ENCODE assay signal across 1 cellular context in genomic region chr17:73187203-73187769, GRCh38.
TF ChIP-seq lines count a peak whose summit lies in the region.

No MANE protein-coding gene starts in this region.

TF ChIP-seq in HepG2, 621 proteins besides CTCF, POLR2A, EP300 and RAD21 (continues in another document):
- peak; percentile 53; the same call in 1 of the 2 replicates for TF ChIP-seq ZNF841 (CRISPR knock-in tag; IDR thresholded peaks at IDR 0.05; ENCODE audit: borderline replicate concordance)
- no peak for TF ChIP-seq ZNF7 (CRISPR knock-in tag; IDR thresholded peaks at IDR 0.05)
- TF ChIP-seq, protein P1, sequence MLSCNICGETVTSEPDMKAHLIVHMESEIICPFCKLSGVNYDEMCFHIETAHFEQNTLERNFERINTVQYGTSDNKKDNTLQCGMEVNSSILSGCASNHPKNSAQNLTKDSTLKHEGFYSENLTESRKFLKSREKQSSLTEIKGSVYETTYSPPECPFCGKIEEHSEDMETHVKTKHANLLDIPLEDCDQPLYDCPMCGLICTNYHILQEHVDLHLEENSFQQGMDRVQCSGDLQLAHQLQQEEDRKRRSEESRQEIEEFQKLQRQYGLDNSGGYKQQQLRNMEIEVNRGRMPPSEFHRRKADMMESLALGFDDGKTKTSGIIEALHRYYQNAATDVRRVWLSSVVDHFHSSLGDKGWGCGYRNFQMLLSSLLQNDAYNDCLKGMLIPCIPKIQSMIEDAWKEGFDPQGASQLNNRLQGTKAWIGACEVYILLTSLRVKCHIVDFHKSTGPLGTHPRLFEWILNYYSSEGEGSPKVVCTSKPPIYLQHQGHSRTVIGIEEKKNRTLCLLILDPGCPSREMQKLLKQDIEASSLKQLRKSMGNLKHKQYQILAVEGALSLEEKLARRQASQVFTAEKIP (CRISPR knock-in tag; IDR thresholded peaks at IDR 0.05; ENCODE audit: borderline replicate concordance) = no peak
- TF ChIP-seq ZNF383 (CRISPR knock-in tag; IDR thresholded peaks at IDR 0.05; ENCODE audit: borderline replicate concordance) = no peak
- peak; percentile 100 for TF ChIP-seq SP5 (CRISPR knock-in tag; IDR thresholded peaks at IDR 0.05; ENCODE audit: borderline replicate concordance, low read depth)
- 0 out of 2 replicates have a peak, but pooled peaks have one; percentile 18 for TF ChIP-seq ZNF225 (CRISPR knock-in tag; IDR thresholded peaks at IDR 0.05)
- TF ChIP-seq ZNF280D (CRISPR knock-in tag; IDR thresholded peaks at IDR 0.05) = peak; percentile 34; the same call in 1 of the 2 replicates
- no peak for TF ChIP-seq XRCC5 (optimal IDR thresholded peaks at IDR 0.05; ENCODE audit: low read length)
- TF ChIP-seq HOXA9 (CRISPR knock-in tag; IDR thresholded peaks at IDR 0.05; ENCODE audit: borderline replicate concordance) = peak; percentile 72; the same call in 1 of the 2 replicates
- peak; percentile 88 for TF ChIP-seq SAP130 (CRISPR knock-in tag; IDR thresholded peaks at IDR 0.05; ENCODE audit: low read depth)
- no peak for TF ChIP-seq CENPX (CRISPR knock-in tag; IDR thresholded peaks at IDR 0.05)
- TF ChIP-seq TSC22D2 (CRISPR knock-in tag; IDR thresholded peaks at IDR 0.05; ENCODE audit: borderline replicate concordance) = 0 out of 2 replicates have a peak, but pooled peaks have one; percentile 44
- TF ChIP-seq, protein P2, sequence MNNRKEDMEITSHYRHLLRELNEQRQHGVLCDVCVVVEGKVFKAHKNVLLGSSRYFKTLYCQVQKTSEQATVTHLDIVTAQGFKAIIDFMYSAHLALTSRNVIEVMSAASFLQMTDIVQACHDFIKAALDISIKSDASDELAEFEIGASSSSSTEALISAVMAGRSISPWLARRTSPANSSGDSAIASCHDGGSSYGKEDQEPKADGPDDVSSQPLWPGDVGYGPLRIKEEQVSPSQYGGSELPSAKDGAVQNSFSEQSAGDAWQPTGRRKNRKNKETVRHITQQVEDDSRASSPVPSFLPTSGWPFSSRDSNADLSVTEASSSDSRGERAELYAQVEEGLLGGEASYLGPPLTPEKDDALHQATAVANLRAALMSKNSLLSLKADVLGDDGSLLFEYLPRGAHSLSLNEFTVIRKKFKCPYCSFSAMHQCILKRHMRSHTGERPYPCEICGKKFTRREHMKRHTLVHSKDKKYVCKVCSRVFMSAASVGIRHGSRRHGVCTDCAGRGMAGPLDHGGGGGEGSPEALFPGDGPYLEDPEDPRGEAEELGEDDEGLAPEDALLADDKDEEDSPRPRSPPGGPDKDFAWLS (CRISPR knock-in tag; IDR thresholded peaks at IDR 0.05; ENCODE audit: borderline replicate concordance) = no peak
- no peak for TF ChIP-seq RNF2 (conservative IDR thresholded peaks at IDR 0.05; ENCODE audit: low read depth)
- no peak for TF ChIP-seq ZNF468 (CRISPR knock-in tag; IDR thresholded peaks at IDR 0.05)
- no peak for TF ChIP-seq ZNF367 (CRISPR knock-in tag; IDR thresholded peaks at IDR 0.05; ENCODE audit: borderline replicate concordance)
- TF ChIP-seq RFXANK (CRISPR knock-in tag; IDR thresholded peaks at IDR 0.05) = peak; percentile 89
- peak; percentile 95 for TF ChIP-seq IKZF5 (CRISPR knock-in tag; IDR thresholded peaks at IDR 0.05)
- no peak for TF ChIP-seq IKZF4 (CRISPR knock-in tag; IDR thresholded peaks at IDR 0.05; ENCODE audit: borderline replicate concordance, low read depth, not compliant biosample characterization)
- no peak for TF ChIP-seq PCBP1 (IDR thresholded peaks at IDR 0.05; ENCODE audit: borderline replicate concordance, low read depth, low read length)
- peak; percentile 100 for TF ChIP-seq ZNF609 (CRISPR knock-in tag; IDR thresholded peaks at IDR 0.05; ENCODE audit: borderline replicate concordance)
- TF ChIP-seq RARA (CRISPR knock-in tag; IDR thresholded peaks at IDR 0.05) = peak; percentile 87
- peak; percentile 94 for TF ChIP-seq ELF3 (CRISPR knock-in tag; IDR thresholded peaks at IDR 0.05)
- TF ChIP-seq SIN3A (IDR thresholded peaks at IDR 0.05; ENCODE audit: borderline replicate concordance, low read depth, low read length) = no peak
- no peak for TF ChIP-seq ZFP37 (CRISPR knock-in tag; IDR thresholded peaks at IDR 0.05; ENCODE audit: borderline replicate concordance)
- TF ChIP-seq SMC3 (IDR thresholded peaks at IDR 0.05; ENCODE audit: low read length) = no peak
- TF ChIP-seq MTA3 (CRISPR knock-in tag; IDR thresholded peaks at IDR 0.05) = no peak
- no peak for TF ChIP-seq REXO4 (CRISPR knock-in tag; IDR thresholded peaks at IDR 0.05; ENCODE audit: borderline replicate concordance)
- no peak for TF ChIP-seq ZBTB40 (IDR thresholded peaks at IDR 0.05)
- no peak for TF ChIP-seq ZBTB40 (CRISPR knock-in tag; IDR thresholded peaks at IDR 0.05)
- TF ChIP-seq PLRG1 (conservative IDR thresholded peaks at IDR 0.05) = no peak
- TF ChIP-seq GRHL1 (CRISPR knock-in tag; conservative IDR thresholded peaks at IDR 0.05) = no peak
